9 cellular contexts compared by ENCODE assay signal in genomic region chr1:166489670-166490436, GRCh38.
A peak's percentile ranks its signal among the peaks of the same experiment; 100 is the strongest.
DNase-seq lines count a peak whose midpoint lies in the region; ATAC-seq, FAIRE-seq and TF ChIP-seq lines count a peak whose summit lies in the region.
"Had no signal": no experiment of that assay in that cellular context is flagged by ENCODE, and none has a peak within 500 bp of the region (broad histone marks: within the 10 kb centered on the region; RNA-seq: fewer than 3 reads in every experiment).

No MANE protein-coding gene starts in this region.

- no peak overlapping the region for H4K8ac ChIP-seq in IMR-90 (ENCODE audit: low read depth in 2 of 2, low read length in 2 of 2)

- no peak overlapping the region for H2BK120ac ChIP-seq in IMR-90 (ENCODE audit: low read depth, low read length)

- no peak for TF ChIP-seq EP300 in GM12878 (IDR thresholded peaks at IDR 0.05; ENCODE audit: borderline replicate concordance in 1 of 2, control insufficient read depth in 1 of 2, low read depth in 2 of 2, low read length in 2 of 2)

- TF ChIP-seq CTCF in IMR-90 (conservative IDR thresholded peaks at IDR 0.05; ENCODE audit: low read depth, low read length) (no peak), GM12878 (IDR thresholded peaks at IDR 0.05 in 2 of 3, conservative IDR thresholded peaks at IDR 0.05 in 1 of 3; ENCODE audit: control insufficient read depth in 2 of 3, extremely low read depth in 1 of 3, insufficient read depth in 1 of 3, low read depth in 3 of 3, low read length in 3 of 3) (no peak), neutrophil (IDR thresholded peaks at IDR 0.05) (no peak), neural progenitor cell (IDR thresholded peaks at IDR 0.05) (no peak)

- RAD21 ChIA-PET in GM12878 (lab: Charles Lee; ENCODE audit: unreplicated experiment) = interaction anchor here (1.3 to 1.5 kb wide), 5 partner anchors 9 to 566 kb away, joined by 3 to 8 read pairs (median 3); partner anchors contain the start of gene POGK

- H3K4me3 ChIP-seq in IMR-90 (ENCODE audit: insufficient read depth, low read depth, low read length) (no peak overlapping the region), GM12878 (peak overlapping the region; percentile 51), neutrophil (ENCODE audit: low read depth in 1 of 2, low read length in 1 of 2) (peak overlapping the region; percentile 51 to 63), neural progenitor cell (no peak overlapping the region)

- H3K9ac ChIP-seq in IMR-90 (ENCODE audit: low read depth, low read length) = no peak overlapping the region
- peak overlapping the region; percentile 61 for H3K9ac ChIP-seq in GM12878 (ENCODE audit: control insufficient read depth, insufficient read depth, low read length)
- H3K9ac ChIP-seq in neural progenitor cell = no peak overlapping the region

- no peak overlapping the region for H3K56ac ChIP-seq in IMR-90 (ENCODE audit: extremely low read depth, insufficient read depth, low read length)

- SMC1A ChIA-PET in GM12878 (lab: Charles Lee; ENCODE audit: uncharacterized antibody, unreplicated experiment) = interaction anchor here (0.6 to 1.9 kb wide), 6 partner anchors 9 to 606 kb away, joined by 3 to 6 read pairs (median 4); no protein-coding TSS in a partner anchor

- H3K36me3 ChIP-seq in IMR-90 (ENCODE audit: control insufficient read depth, insufficient read depth, low read length) (no peaks in the 10 kb centered on the region), GM12878 (ENCODE audit: control insufficient read depth in 2 of 2, insufficient read depth in 2 of 2, low read length in 1 of 2) (no peaks in the 10 kb centered on the region), neutrophil (no peaks in the 10 kb centered on the region), neural progenitor cell (no peaks in the 10 kb centered on the region)

- H3K4me2 ChIP-seq in IMR-90 (ENCODE audit: low read depth, low read length) (peak overlapping the region; percentile 28; the same call in 1 of the 2 replicates), GM12878 (ENCODE audit: control insufficient read depth, insufficient read depth) (peak overlapping the region; percentile 40), neural progenitor cell (no peak overlapping the region)

- peaks cover 11% of the 10 kb centered on the region for H3K27me3 Mint-ChIP-seq in neural progenitor cell (ENCODE audit: insufficient read depth, low read depth)
- H3K27me3 Mint-ChIP-seq: activated naive CD4-positive, alpha-beta T cell treated with anti-CD3 and anti-CD28 coated beads, Interleukin-2, amount 50 U/mL, for 24 hours had no signal

- TF ChIP-seq POLR2A in IMR-90 (IDR thresholded peaks at IDR 0.05; ENCODE audit: low read depth, low read length) (no peak), GM12878 (IDR thresholded peaks at IDR 0.05; ENCODE audit: low read depth, low read length) (peak; percentile 43; the same call in 1 of the 2 replicates)

- H3K36me3 Mint-ChIP-seq in neural progenitor cell = no peaks in the 10 kb centered on the region
- H3K36me3 Mint-ChIP-seq: activated naive CD4-positive, alpha-beta T cell treated with anti-CD3 and anti-CD28 coated beads, Interleukin-2, amount 50 U/mL, for 24 hours had no signal

- no peak overlapping the region for H3K4ac ChIP-seq in IMR-90 (ENCODE audit: low read depth, low read length)

- no peak for FAIRE-seq in GM12878 (lab: Jason Lieb, UNC)
- no peak for FAIRE-seq in urothelium cell line (lab: Jason Lieb, UNC)

- no peaks in the 10 kb centered on the region for H3K79me1 ChIP-seq in IMR-90 (ENCODE audit: low read depth in 1 of 2, low read length in 2 of 2)

- peaks cover 4% of the 10 kb centered on the region for H3K4me1 Mint-ChIP-seq in neural progenitor cell

- DNase-seq in ELR (ENCODE audit: low read depth) (peak; percentile 38), IMR-90 (no peak), T follicular helper cell (ENCODE audit: low read depth) (peak; percentile 6), GM12878 (ENCODE audit: low read depth, low spot score) (peak; percentile 60), urothelium cell line (ENCODE audit: low spot score) (peak; percentile 53), neural progenitor cell (ENCODE audit: low spot score) (no peak)

- H3K14ac ChIP-seq in IMR-90 (replicated peaks; ENCODE audit: low read depth, low read length) = no peak overlapping the region

- no peak overlapping the region for H4K91ac ChIP-seq in IMR-90 (ENCODE audit: insufficient read depth, low read depth, low read length)

- H3K27ac Mint-ChIP-seq in neural progenitor cell = no peak overlapping the region

- POLR2A ChIA-PET in IMR-90 (lab: Charles Lee; ENCODE audit: unreplicated experiment) = no interaction called here
- POLR2A ChIA-PET in GM12878 (lab: Charles Lee) = interaction anchor here (0.9 to 1.5 kb wide), 2 partner anchors 8 to 11 kb away, joined by 3 to 4 read pairs; no protein-coding TSS in a partner anchor

- no peak for TF ChIP-seq RAD21 in IMR-90 (IDR thresholded peaks at IDR 0.05; ENCODE audit: low read length)
- no peak for TF ChIP-seq RAD21 in GM12878 (IDR thresholded peaks at IDR 0.05; ENCODE audit: insufficient read depth, low read depth, low read length)

- H3K23ac ChIP-seq in IMR-90 (ENCODE audit: low read depth, low read length) = no peak overlapping the region

- H3K9me3 ChIP-seq in IMR-90 (ENCODE audit: control insufficient read depth, insufficient read depth, low read length) (peaks cover 2% of the 10 kb centered on the region), GM12878 (replicated peaks; ENCODE audit: control insufficient read depth, insufficient read depth, low read length) (no peaks in the 10 kb centered on the region), neutrophil (no peaks in the 10 kb centered on the region), neural progenitor cell (ENCODE audit: low read depth) (no peaks in the 10 kb centered on the region)

- H3K27me3 ChIP-seq in IMR-90 (ENCODE audit: control insufficient read depth, insufficient read depth, low read length) = no peaks in the 10 kb centered on the region
- H3K27me3 ChIP-seq in GM12878 (replicated peaks in 1 of 2; ENCODE audit: control insufficient read depth in 2 of 2, insufficient read depth in 2 of 2, low read length in 1 of 2) = no peaks in the 10 kb centered on the region
- no peaks in the 10 kb centered on the region for H3K27me3 ChIP-seq in neutrophil
- H3K27me3 ChIP-seq in neural progenitor cell = no peaks in the 10 kb centered on the region

- H2BK20ac ChIP-seq in IMR-90 (ENCODE audit: low read depth, low read length) = no peak overlapping the region

- H3K79me2 ChIP-seq in GM12878 (ENCODE audit: control insufficient read depth, insufficient read depth, low read length) (no peaks in the 10 kb centered on the region), neural progenitor cell (ENCODE audit: low read depth) (no peaks in the 10 kb centered on the region)

- H3K27ac ChIP-seq in IMR-90 (ENCODE audit: insufficient read depth, low read length) (no peak overlapping the region), GM12878 (ENCODE audit: control insufficient read depth, insufficient read depth) (peak overlapping the region; percentile 74), neutrophil (no peak overlapping the region), neural progenitor cell (no peak overlapping the region)

- 92% methylated on average over 5 of the region's 17 CpGs; no CpG with 5 or more reads in 1 of the 2 experiments for WGBS in IMR-90 (ENCODE audit: extremely low coverage in 2 of 2, insufficient read length in 1 of 2), 2 experiments
- 3% methylated on average over 17 of the region's 17 CpGs for WGBS in GM12878 (ENCODE audit: insufficient coverage, insufficient replicate concordance, low lambda C conversion rate, missing lambda C conversion rate)

- H2AK5ac ChIP-seq in IMR-90 (ENCODE audit: low read depth, low read length) = no peak overlapping the region

- no peaks in the 10 kb centered on the region for H3K4me1 ChIP-seq in IMR-90 (ENCODE audit: control insufficient read depth, insufficient read depth, low read length)
- no peaks in the 10 kb centered on the region for H3K4me1 ChIP-seq in GM12878 (ENCODE audit: control insufficient read depth, insufficient read depth, low read length)
- no peaks in the 10 kb centered on the region for H3K4me1 ChIP-seq in neutrophil (ENCODE audit: control insufficient read depth in 1 of 2, insufficient read depth in 1 of 2, low read depth in 1 of 2, low read length in 1 of 2)
- peaks cover 6% of the 10 kb centered on the region for H3K4me1 ChIP-seq in neural progenitor cell

- H3K9me1 ChIP-seq in IMR-90 (ENCODE audit: insufficient read depth, low read length) = no peaks in the 10 kb centered on the region

- BruUV-seq in IMR-90 (replicated peaks; lab: Mats Ljungman, UMichigan) (no TSS peak), GM12878 (replicated peaks; lab: Mats Ljungman, UMichigan) (TSS peak; percentile 86)

- peaks cover 1% of the 10 kb centered on the region for H3K9me3 Mint-ChIP-seq in neural progenitor cell
- H3K9me3 Mint-ChIP-seq: activated naive CD4-positive, alpha-beta T cell treated with anti-CD3 and anti-CD28 coated beads, Interleukin-2, amount 50 U/mL, for 24 hours had no signal

- no peak overlapping the region for H3K18ac ChIP-seq in IMR-90 (ENCODE audit: low read depth, low read length)

- CTCF ChIA-PET in IMR-90 (lab: Yijun Ruan, JAX) = interaction anchor here (0.9 kb wide), 1 partner anchor 11 kb away, joined by 3 read pairs; no protein-coding TSS in a partner anchor
- CTCF ChIA-PET in GM12878 (lab: Yijun Ruan, JAX) = interaction anchor here (0.7 to 5.1 kb wide), 6 partner anchors 10 to 569 kb away, joined by 3 to 50 read pairs (median 4); no protein-coding TSS in a partner anchor

- in situ Hi-C loops in IMR-90 (cut with MboI; ENCODE audit: low sequenced_read_pairs) = loop anchor here (25.0 kb wide), 1 partner anchor 878 kb away; no protein-coding TSS in a partner anchor
- in situ Hi-C loops in GM12878 (cut with MboI) = loop anchor here (25.0 kb wide), 1 partner anchor 778 kb away; no protein-coding TSS in a partner anchor

- no peaks in the 10 kb centered on the region for H3F3A ChIP-seq in neural progenitor cell (ENCODE audit: low read depth)

- no peak overlapping the region for H3K4me3 Mint-ChIP-seq in neural progenitor cell

- no peak overlapping the region for H2AK9ac ChIP-seq in IMR-90 (replicated peaks; ENCODE audit: low read depth, low read length, poor library complexity)

- intact Hi-C loops in IMR-90 (cut with micrococcal nuclease) = loop anchor here (5.0 kb wide), 1 partner anchor 567 kb away; no protein-coding TSS in a partner anchor
- intact Hi-C loops in GM12878 (cut with micrococcal nuclease; ENCODE audit: unreplicated experiment) = no loop called here

- ATAC-seq in GM21526 (IDR thresholded peaks at IDR 0.05; ENCODE audit: low FRiP score, unreplicated experiment) (peak; percentile 79), IMR-90 (ENCODE audit: low read depth) (no peak), GM12878 (peak; percentile 85)

- H2BK5ac ChIP-seq in IMR-90 (ENCODE audit: low read depth, low read length, poor library complexity, severe bottlenecking) = no peak overlapping the region

- no peak overlapping the region for H4K5ac ChIP-seq in IMR-90 (ENCODE audit: low read depth, low read length)

- no peaks in the 10 kb centered on the region for H4K20me1 ChIP-seq in IMR-90 (ENCODE audit: insufficient read depth, low read length)
- H4K20me1 ChIP-seq in GM12878 (ENCODE audit: control insufficient read depth, insufficient read depth) = no peaks in the 10 kb centered on the region
- no peaks in the 10 kb centered on the region for H4K20me1 ChIP-seq in neural progenitor cell (ENCODE audit: low read depth)

- H2AFZ ChIP-seq in IMR-90 (replicated peaks; ENCODE audit: low read length, poor library complexity) = no peak overlapping the region
- peak overlapping the region; percentile 88 for H2AFZ ChIP-seq in GM12878 (ENCODE audit: control insufficient read depth, low read depth, low read length)
- no peak overlapping the region for H2AFZ ChIP-seq in neural progenitor cell (replicated peaks)

- dilution Hi-C loops in IMR-90 (cut with HindIII; ENCODE audit: low sequenced_read_pairs, unreplicated experiment) = no loop called here

- no peak overlapping the region for H2BK15ac ChIP-seq in IMR-90 (ENCODE audit: low read depth, low read length)

Comparison
In these comparisons a context has a peak if more than half of its experiments do, and no peak if none do; other contexts are left out.
1. DNase-seq: peak in ELR (single experiment), T follicular helper cell (single experiment), GM12878 (single experiment) and urothelium cell line (single experiment); none in IMR-90 (single experiment) and neural progenitor cell (single experiment).
2. H3K4me3 ChIP-seq: peak in GM12878 (single experiment) and neutrophil (2 of 2); none in IMR-90 (single experiment) and neural progenitor cell (single experiment).